3 cellular contexts compared by ENCODE assay signal in the genomic region with DNA sequence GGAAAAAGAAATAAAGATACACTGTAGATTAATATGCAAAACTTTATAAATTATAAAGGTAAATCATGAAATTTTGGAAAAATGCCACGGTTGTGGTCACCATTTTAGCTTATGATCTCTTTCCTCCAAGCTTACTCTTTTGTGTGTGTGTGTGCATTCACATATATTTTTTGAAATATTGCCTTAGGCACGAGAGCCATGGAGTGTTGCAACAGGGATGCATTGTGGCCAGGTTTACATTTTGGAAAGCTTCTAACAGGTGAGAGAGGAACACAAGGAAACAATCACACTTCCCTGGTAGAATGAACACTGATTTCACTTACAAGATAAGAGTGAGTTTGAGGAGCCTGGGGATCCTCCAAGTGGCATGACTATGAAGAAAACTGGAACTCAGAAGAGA.
"Had no signal": no experiment of that assay in that cellular context is flagged by ENCODE, and none has a peak within 500 bp of the region (broad histone marks: within the 10 kb centered on the region; RNA-seq: fewer than 3 reads in every experiment).

No MANE protein-coding gene starts in this region.

- H3K4me3 ChIP-seq: GM12878 had no signal

- DNase-seq: GDM1, GF-D8 had no signal

- ATAC-seq: GM12878 had no signal
